10 cellular contexts compared by ENCODE assay signal in genomic region chr2:20600756-20601325, GRCh38. TPM values are rescaled to one million over a fixed set of nuclear protein-coding genes. Genes with fewer than 3 reads are reported as not detected.
DNase-seq lines count a peak whose midpoint lies in the region; ATAC-seq, FAIRE-seq and TF ChIP-seq lines count a peak whose summit lies in the region.
"Had no signal": no experiment of that assay in that cellular context is flagged by ENCODE, and none has a peak within 500 bp of the region (broad histone marks: within the 10 kb centered on the region; RNA-seq: fewer than 3 reads in every experiment).

No MANE protein-coding gene starts in this region.

- H3K27me3 ChIP-seq in IMR-90 (ENCODE audit: control insufficient read depth, insufficient read depth, low read length) (no peaks in the 10 kb centered on the region), WERI-Rb-1 (ENCODE audit: insufficient read depth, low read depth, severe bottlenecking) (no peaks in the 10 kb centered on the region), stomach (no peaks in the 10 kb centered on the region)

- H4K91ac ChIP-seq in IMR-90 (ENCODE audit: insufficient read depth, low read depth, low read length), result no peak overlapping the region

- TF ChIP-seq RAD21 in IMR-90 (IDR thresholded peaks at IDR 0.05; ENCODE audit: low read length), result peak; percentile 49

- H2BK5ac ChIP-seq in IMR-90 (ENCODE audit: low read depth, low read length, poor library complexity, severe bottlenecking), result no peak overlapping the region

- H3K36me3 ChIP-seq in IMR-90 (ENCODE audit: control insufficient read depth, insufficient read depth, low read length) (no peaks in the 10 kb centered on the region), WERI-Rb-1 (no peaks in the 10 kb centered on the region), stomach (no peaks in the 10 kb centered on the region)

- no peak overlapping the region for H3K9ac ChIP-seq in IMR-90 (ENCODE audit: low read depth, low read length)

- no peak overlapping the region for H3K56ac ChIP-seq in IMR-90 (ENCODE audit: extremely low read depth, insufficient read depth, low read length)

- TF ChIP-seq CTCF in IMR-90 (conservative IDR thresholded peaks at IDR 0.05; ENCODE audit: low read depth, low read length), result peak; percentile 54
- TF ChIP-seq CTCF in WERI-Rb-1 (IDR thresholded peaks at IDR 0.05; ENCODE audit: low read depth, low read length), result 0 out of 2 replicates have a peak, but pooled peaks have one; percentile 6
- TF ChIP-seq CTCF in stomach (IDR thresholded peaks at IDR 0.05), result peak in 4 of 7 experiments; percentile 14 to 48 (median 22)

- H2AK9ac ChIP-seq in IMR-90 (replicated peaks; ENCODE audit: low read depth, low read length, poor library complexity), result no peak overlapping the region

- no peaks in the 10 kb centered on the region for H3K79me1 ChIP-seq in IMR-90 (ENCODE audit: low read depth in 1 of 2, low read length in 2 of 2)

- H3K14ac ChIP-seq in IMR-90 (replicated peaks; ENCODE audit: low read depth, low read length), result no peak overlapping the region

- H3K4me1 ChIP-seq in IMR-90 (ENCODE audit: control insufficient read depth, insufficient read depth, low read length) (peaks cover 11% of the 10 kb centered on the region), stomach (peaks cover 32 to 62% (median 49%) of the 10 kb centered on the region in 4 donors)

- POLR2A ChIA-PET in IMR-90 (lab: Charles Lee; ENCODE audit: unreplicated experiment), result no interaction called here

- TF ChIP-seq EP300 in stomach (IDR thresholded peaks at IDR 0.05), result no peak

- H2BK20ac ChIP-seq in IMR-90 (ENCODE audit: low read depth, low read length), result no peak overlapping the region

- ATAC-seq in IMR-90 (ENCODE audit: low read depth) (no peak; the same call in 1 of the 2 replicates), HG02840 (IDR thresholded peaks at IDR 0.05; ENCODE audit: low FRiP score, unreplicated experiment) (no peak), HG03196 (IDR thresholded peaks at IDR 0.05; ENCODE audit: unreplicated experiment) (no peak)
- ATAC-seq: activated T-cell treated with anti-CD3 and anti-CD28 coated beads, Interleukin-2, amount 50 U/mL, for 4 hours had no signal

- no TSS peak for BruUV-seq in IMR-90 (replicated peaks; lab: Mats Ljungman, UMichigan)

- CTCF ChIA-PET in IMR-90 (lab: Yijun Ruan, JAX), result interaction anchor here (1.1 kb wide), 2 partner anchors 11 to 12 kb away, joined by 3 to 4 read pairs; no protein-coding TSS in a partner anchor

- no peak overlapping the region for H4K8ac ChIP-seq in IMR-90 (ENCODE audit: low read depth in 2 of 2, low read length in 2 of 2)

- H2BK15ac ChIP-seq in IMR-90 (ENCODE audit: low read depth, low read length), result no peak overlapping the region

- peaks cover 13% of the 10 kb centered on the region for H3K9me1 ChIP-seq in IMR-90 (ENCODE audit: insufficient read depth, low read length)

- H3K4me3 ChIP-seq in IMR-90 (ENCODE audit: insufficient read depth, low read depth, low read length) (no peak overlapping the region), WERI-Rb-1 (ENCODE audit: low read depth, low read length) (no peak overlapping the region), stomach (no peak overlapping the region)

- no peak overlapping the region for H3K18ac ChIP-seq in IMR-90 (ENCODE audit: low read depth, low read length)

- no peak overlapping the region for H2AFZ ChIP-seq in IMR-90 (replicated peaks; ENCODE audit: low read length, poor library complexity)

- no peak overlapping the region for H3K4ac ChIP-seq in IMR-90 (ENCODE audit: low read depth, low read length)

- intact Hi-C loops in IMR-90 (cut with micrococcal nuclease), result loop anchor here (1.0 to 2.0 kb wide), 2 partner anchors 34 to 150 kb away; no protein-coding TSS in a partner anchor
- intact Hi-C loops in stomach (cut with DNase I; ENCODE audit: low total_unique reads), result no loop called here

- no peak overlapping the region for H3K4me2 ChIP-seq in IMR-90 (ENCODE audit: low read depth, low read length)

- H2BK120ac ChIP-seq in IMR-90 (ENCODE audit: low read depth, low read length), result no peak overlapping the region

- dilution Hi-C loops in IMR-90 (cut with HindIII; ENCODE audit: low sequenced_read_pairs, unreplicated experiment), result no loop called here

- H2AK5ac ChIP-seq in IMR-90 (ENCODE audit: low read depth, low read length), result no peak overlapping the region

- DNase-seq in IMR-90 (no peak), WERI-Rb-1 (no peak), frontal cortex (ENCODE audit: low spot score in 2 of 2) (no peak), stomach (no peak), NCI-H2029 (lab: John Stamatoyannopoulos, UW) (no peak)
- DNase-seq: activated T-cell treated with anti-CD3 and anti-CD28 coated beads, Interleukin-2, amount 50 U/mL, for 4 hours; NCI-H1436 treated with DMSO at 0.1 percent for 48 hours; T-helper 2 cell had no signal

- TF ChIP-seq POLR2A in IMR-90 (IDR thresholded peaks at IDR 0.05; ENCODE audit: low read depth, low read length) (no peak), stomach (IDR thresholded peaks at IDR 0.05) (no peak)

- no peak overlapping the region for H3K23ac ChIP-seq in IMR-90 (ENCODE audit: low read depth, low read length)

- in situ Hi-C loops in IMR-90 (cut with MboI; ENCODE audit: low sequenced_read_pairs), result no loop called here

- no peaks in the 10 kb centered on the region for H4K20me1 ChIP-seq in IMR-90 (ENCODE audit: insufficient read depth, low read length)

- peak; percentile 93 for FAIRE-seq in frontal cortex (lab: Jason Lieb, UNC)

- WGBS in IMR-90 (ENCODE audit: extremely low coverage in 2 of 2, insufficient read length in 1 of 2), 2 experiments, result no CpG with 5 or more reads among the region's 1 CpG
- 32 to 80% (median 46%) methylated on average over 1 of the region's 1 CpG for WGBS in stomach, 5 donors

- H3K27ac ChIP-seq in IMR-90 (ENCODE audit: insufficient read depth, low read length) (no peak overlapping the region), WERI-Rb-1 (no peak overlapping the region), stomach (peak overlapping the region in 3 of 5 donors; percentile 18 to 77 (median 68))

- H3K9me3 ChIP-seq in IMR-90 (ENCODE audit: control insufficient read depth, insufficient read depth, low read length) (no peaks in the 10 kb centered on the region), WERI-Rb-1 (ENCODE audit: severe bottlenecking) (no peaks in the 10 kb centered on the region), stomach (no peaks in the 10 kb centered on the region)

- no peak overlapping the region for H4K5ac ChIP-seq in IMR-90 (ENCODE audit: low read depth, low read length)

TF ChIP-seq in IMR-90, 13 proteins besides CTCF, POLR2A, EP300 and RAD21:
- no peak for TF ChIP-seq CHD1 (IDR thresholded peaks at IDR 0.05; ENCODE audit: low read depth, low read length)
- peak; percentile 56; the same call in 1 of the 2 replicates for TF ChIP-seq SMC3 (IDR thresholded peaks at IDR 0.05; ENCODE audit: low read depth, low read length)

RNA-seq across cellular contexts. Expression of gene HS1BP3, which starts 50.1 kb away (rescaled TPM):
- total RNA-seq in IMR-90 (2012; rRNA removed) (9.0 and 10.3 TPM in 2 replicates), frontal cortex (7.7 TPM), stomach (100 to 1,000 TPM in 1 of 5 donors, 10 to 100 TPM in 4; 13.8 to 105 (median 22.5) TPM)
- polyA plus RNA-seq in IMR-90 (2012; rRNA removed) (13.6 and 14.8 TPM in 2 replicates), stomach (10 to 100 TPM; 20.6 to 25.2 (median 24.1) TPM)
- polyA plus RNA-seq in IMR-90 (2012; cell fraction: cytosol; rRNA removed), result 12.6 and 13.7 TPM in 2 replicates
- polyA plus RNA-seq in IMR-90 (2012; cell fraction: nucleus; rRNA removed; ENCODE audit: low replicate concordance), result 34.4 and 38.9 TPM in 2 replicates

Comparison
In these comparisons a context has a peak if more than half of its experiments do, and no peak if none do; other contexts are left out.
1. H3K27ac ChIP-seq: peak in stomach (3 of 5); none in IMR-90 (single experiment) and WERI-Rb-1 (single experiment).
2. Peak in every context shown above with its lines, with median percentiles within 50 percentile points of each other: CTCF ChIP-seq.